ENCODE assay signal across 9 cellular contexts in the genomic region with DNA sequence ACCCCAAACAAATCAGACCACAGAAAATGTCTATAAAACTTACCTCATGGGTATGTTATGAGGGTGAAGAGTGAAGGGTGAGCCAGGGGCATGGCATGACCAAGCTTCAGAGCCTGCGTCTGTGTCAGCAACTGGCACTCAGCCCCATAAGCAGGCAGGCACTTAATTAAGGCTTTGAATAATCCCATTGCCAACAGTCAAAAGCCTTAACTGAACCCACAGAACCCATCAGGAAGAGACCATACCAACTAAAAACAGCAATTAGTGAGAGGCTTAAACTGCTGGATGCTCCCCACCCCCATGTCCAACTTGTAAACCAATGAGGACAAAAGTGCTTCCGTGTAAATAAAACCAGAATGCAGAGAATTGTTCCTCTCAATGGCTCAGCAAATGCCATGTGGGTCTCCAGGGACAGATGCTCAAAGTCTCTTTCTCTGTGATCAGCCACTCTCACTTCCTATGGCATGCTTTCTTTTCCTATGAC.
DNase-seq lines count a peak whose midpoint lies in the region; FAIRE-seq and TF ChIP-seq lines count a peak whose summit lies in the region.
"Had no signal": no experiment of that assay in that cellular context is flagged by ENCODE, and none has a peak within 500 bp of the region (broad histone marks: within the 10 kb centered on the region; RNA-seq: fewer than 3 reads in every experiment).

No MANE protein-coding gene starts in this region.

- H3K4me3 ChIP-seq in astrocyte (ENCODE audit: insufficient read depth, low read depth, low read length), result no peak overlapping the region

- H3K79me2 ChIP-seq in astrocyte (ENCODE audit: insufficient read depth, low read length), result peaks cover 6% of the 10 kb centered on the region

- H3K4me3 Mint-ChIP-seq in astrocyte (ENCODE audit: unreplicated experiment), result no peak overlapping the region

- H3K9me3 ChIP-seq in astrocyte (ENCODE audit: insufficient read depth, low read depth, low read length), result no peaks in the 10 kb centered on the region

- H3K4me2 ChIP-seq in astrocyte (ENCODE audit: low read length), result peak overlapping the region; percentile 3

- H3K36me3 Mint-ChIP-seq in astrocyte (ENCODE audit: low read depth, unreplicated experiment), result peaks cover 5% of the 10 kb centered on the region

- no peaks in the 10 kb centered on the region for H3K36me3 ChIP-seq in astrocyte (ENCODE audit: insufficient read depth, low read length)

- peak; percentile 47 for FAIRE-seq in astrocyte (lab: Jason Lieb, UNC)
- FAIRE-seq: colon had no signal

- H4K20me1 ChIP-seq in astrocyte (ENCODE audit: insufficient read depth, low read length), result no peaks in the 10 kb centered on the region

- no peak for TF ChIP-seq CTCF in astrocyte (IDR thresholded peaks at IDR 0.05; ENCODE audit: insufficient read depth, low read depth, low read length)

- no peak overlapping the region for H3K9ac ChIP-seq in astrocyte (ENCODE audit: low read length)

- H3K27ac ChIP-seq in astrocyte (ENCODE audit: low read depth, low read length), result no peak overlapping the region

- DNase-seq in GM04503 (ENCODE audit: low read depth) (peak; percentile 97), NCI-H187 treated with DMSO at 0.1 percent for 48 hours (lab: John Stamatoyannopoulos, UW) (peak; percentile 86), astrocyte (ENCODE audit: low read depth) (peak; percentile 79), renal cortical epithelial cell (ENCODE audit: low read depth) (peak; percentile 95), RKO (ENCODE audit: low spot score) (no peak)
- no peak for DNase-seq in activated CD4-positive, alpha-beta T cell treated with anti-CD3 and anti-CD28 coated beads for 1 hour
- no peak for DNase-seq in activated effector memory CD4-positive, alpha-beta T cell treated with anti-CD3 and anti-CD28 coated beads, Interleukin-2, amount 50 U/mL, for 16 hours
- no peak for DNase-seq in activated CD4-positive, CD25-positive, alpha-beta regulatory T cell treated with anti-CD3 and anti-CD28 coated beads, Interleukin-2, amount 50 U/mL, for 72 hours

- H2AFZ ChIP-seq in astrocyte (ENCODE audit: low read depth, low read length), result no peak overlapping the region

- H3K27me3 ChIP-seq in astrocyte (ENCODE audit: insufficient read depth, low read length), result no peaks in the 10 kb centered on the region

- H3K4me1 ChIP-seq in astrocyte (ENCODE audit: insufficient read depth, low read length), result peaks cover 19% of the 10 kb centered on the region

- H3K27ac Mint-ChIP-seq in astrocyte (ENCODE audit: unreplicated experiment), result no peak overlapping the region

- peaks cover 6% of the 10 kb centered on the region for H3K9me3 Mint-ChIP-seq in astrocyte (ENCODE audit: unreplicated experiment)

- H3K4me1 Mint-ChIP-seq in astrocyte (ENCODE audit: low read depth, unreplicated experiment), result peaks cover 32% of the 10 kb centered on the region

- no peaks in the 10 kb centered on the region for H3K27me3 Mint-ChIP-seq in astrocyte (ENCODE audit: low read depth, unreplicated experiment)

Comparison
In these comparisons a context has a peak if more than half of its experiments do, and no peak if none do; other contexts are left out.
1. DNase-seq: peak in GM04503 (single experiment), NCI-H187 treated with DMSO at 0.1 percent for 48 hours (single experiment), astrocyte (single experiment) and renal cortical epithelial cell (single experiment); none in RKO (single experiment), activated CD4-positive, alpha-beta T cell treated with anti-CD3 and anti-CD28 coated beads for 1 hour (single experiment), activated effector memory CD4-positive, alpha-beta T cell treated with anti-CD3 and anti-CD28 coated beads, Interleukin-2, amount 50 U/mL, for 16 hours (single experiment) and activated CD4-positive, CD25-positive, alpha-beta regulatory T cell treated with anti-CD3 and anti-CD28 coated beads, Interleukin-2, amount 50 U/mL, for 72 hours (single experiment).